Comparison of ENCODE assay signal across 8 cellular contexts in the genomic region with DNA sequence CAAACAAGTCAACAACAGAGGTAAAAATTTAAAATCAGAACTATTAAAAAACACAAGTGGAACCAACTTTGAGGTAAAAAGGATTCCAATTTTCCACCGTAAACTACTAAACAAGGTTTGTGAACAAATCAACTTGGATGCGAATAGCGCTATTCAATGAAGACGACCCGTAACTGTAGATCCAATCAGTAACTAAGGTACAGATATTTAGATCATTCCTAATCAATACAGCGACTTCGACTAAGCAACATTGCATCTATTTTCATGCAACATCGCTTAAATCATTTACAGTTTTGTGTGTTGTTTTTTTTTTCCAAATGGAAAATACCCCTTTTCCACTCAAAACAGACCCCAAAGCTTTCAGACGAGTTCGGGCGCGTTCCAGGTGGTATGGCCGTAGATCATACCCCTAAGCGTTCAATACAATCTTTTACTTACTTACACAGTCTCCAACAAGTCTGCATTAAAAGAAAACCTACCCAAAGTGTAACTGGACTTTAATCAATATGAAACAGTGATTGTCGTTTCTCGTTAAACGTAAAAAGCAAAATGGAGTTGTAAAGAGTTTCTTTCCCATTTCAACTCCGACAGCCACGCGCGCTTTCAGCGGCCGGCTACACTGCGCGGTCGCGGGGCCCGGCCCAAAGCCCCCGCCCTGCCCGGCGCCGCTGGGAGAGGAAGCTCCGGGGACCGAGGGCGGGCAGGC. TPM values are rescaled to one million over a fixed set of nuclear protein-coding genes. Genes with fewer than 3 reads are reported as not detected.
DNase-seq lines count a peak whose midpoint lies in the region; ATAC-seq and TF ChIP-seq lines count a peak whose summit lies in the region.

No MANE protein-coding gene starts in this region.

- H3K27me3 ChIP-seq in CD8-positive, alpha-beta T cell (ENCODE audit: insufficient read depth, low read length), result no peaks in the 10 kb centered on the region
- no peaks in the 10 kb centered on the region for H3K27me3 ChIP-seq in endocrine pancreas (ENCODE audit: control insufficient read depth, insufficient read depth, low read length)
- H3K27me3 ChIP-seq in neural cell (ENCODE audit: insufficient read depth, low read depth, low read length), result no peaks in the 10 kb centered on the region

- peaks cover 22% of the 10 kb centered on the region for H3K36me3 Mint-ChIP-seq in CD8-positive, alpha-beta T cell

- peak overlapping the region; percentile 94 for H3K4me3 Mint-ChIP-seq in CD8-positive, alpha-beta T cell

- H3K9me2 ChIP-seq in neural cell (ENCODE audit: insufficient read depth, low read length), result no peaks in the 10 kb centered on the region

- no peak for TF ChIP-seq CTCF in CD8-positive, alpha-beta T cell (IDR thresholded peaks at IDR 0.05)
- TF ChIP-seq CTCF in neural cell (IDR thresholded peaks at IDR 0.05; ENCODE audit: poor library complexity, severe bottlenecking), result no peak

- H4K20me1 ChIP-seq in neural cell (ENCODE audit: insufficient read depth), result peaks cover 7% of the 10 kb centered on the region

- H2AFZ ChIP-seq in neural cell (ENCODE audit: low read depth, low read length), result no peak overlapping the region

- no peak for DNase-seq in CD8-positive, alpha-beta T cell
- DNase-seq in NAMALWA (ENCODE audit: low spot score), result peak; percentile 43
- no peak for DNase-seq in NCI-H345 treated with DMSO at 0.1 percent for 48 hours (lab: John Stamatoyannopoulos, UW; ENCODE audit: unreplicated experiment)
- no peak for DNase-seq in activated effector memory CD4-positive, alpha-beta T cell treated with anti-CD3 and anti-CD28 coated beads, Interleukin-2, amount 50 U/mL, for 16 hours
- no peak for DNase-seq in activated CD4-positive, alpha-beta T cell treated with anti-CD3 and anti-CD28 coated beads, Interleukin-2, amount 50 U/mL, for 1 hour
- no peak for DNase-seq in iPS-NIHi7 (ENCODE audit: extremely low spot score)

- no peaks in the 10 kb centered on the region for H3K36me3 ChIP-seq in CD8-positive, alpha-beta T cell (ENCODE audit: insufficient read depth, low read length)
- H3K36me3 ChIP-seq in endocrine pancreas (ENCODE audit: control insufficient read depth, insufficient read depth, low read length) (no peaks in the 10 kb centered on the region), neural cell (ENCODE audit: insufficient read depth, low read length) (no peaks in the 10 kb centered on the region)

- POLR2A ChIA-PET in CD8-positive, alpha-beta T cell (lab: Charles Lee), result interaction anchor here (0.6 to 3.2 kb wide), 7 partner anchors 10 to 75 kb away, joined by 3 to 43 read pairs (median 6); a partner anchor contains a TSS

- TF ChIP-seq RAD21 in neural cell (conservative IDR thresholded peaks at IDR 0.05), result no peak

- intact Hi-C loops in CD8-positive, alpha-beta T cell (cut with DNase I, micrococcal nuclease), result loop anchor here (1.0 to 10.0 kb wide), 7 partner anchors 53 to 884 kb away; a partner anchor contains a TSS

- peak overlapping the region; percentile 75 for H3K4me2 ChIP-seq in neural cell (ENCODE audit: low read length)

- no peaks in the 10 kb centered on the region for H3F3A ChIP-seq in neural cell (ENCODE audit: insufficient read depth, low read length, poor library complexity, severe bottlenecking)

- peaks cover 54% of the 10 kb centered on the region for H3K79me2 ChIP-seq in neural cell (replicated peaks; ENCODE audit: insufficient read depth, low read length)

- peaks cover 70% of the 10 kb centered on the region for H3K4me1 ChIP-seq in CD8-positive, alpha-beta T cell (ENCODE audit: insufficient read depth, low read length)
- peaks cover 12% of the 10 kb centered on the region for H3K4me1 ChIP-seq in endocrine pancreas (ENCODE audit: control insufficient read depth, insufficient read depth, low read length)

- no peaks in the 10 kb centered on the region for H3K9me3 ChIP-seq in CD8-positive, alpha-beta T cell (ENCODE audit: low read length)
- no peaks in the 10 kb centered on the region for H3K9me3 ChIP-seq in endocrine pancreas (ENCODE audit: control insufficient read depth, low read length)
- no peaks in the 10 kb centered on the region for H3K9me3 ChIP-seq in neural cell (ENCODE audit: low read length)

- ATAC-seq in CD8-positive, alpha-beta T cell, result no peak

- H3K4me1 Mint-ChIP-seq in CD8-positive, alpha-beta T cell (ENCODE audit: low read depth), result peaks cover 67% of the 10 kb centered on the region

- CTCF ChIA-PET in CD8-positive, alpha-beta T cell (lab: Charles Lee), result no interaction called here

- peak overlapping the region; percentile 89 for H3K27ac ChIP-seq in CD8-positive, alpha-beta T cell (ENCODE audit: low read depth, low read length)
- H3K27ac ChIP-seq in neural cell (ENCODE audit: low read length), result peak overlapping the region; percentile 80

- H3K4me3 ChIP-seq in CD8-positive, alpha-beta T cell (ENCODE audit: low read depth, low read length), result peak overlapping the region; percentile 66
- H3K4me3 ChIP-seq in endocrine pancreas (ENCODE audit: control insufficient read depth, insufficient read depth, low read length), result peak overlapping the region; percentile 98
- H3K4me3 ChIP-seq in neural cell (ENCODE audit: low read length), result peak overlapping the region; percentile 73

- TF ChIP-seq EP300 in neural cell (conservative IDR thresholded peaks at IDR 0.05; ENCODE audit: poor library complexity, severe bottlenecking), result no peak

- no peaks in the 10 kb centered on the region for H3K27me3 Mint-ChIP-seq in CD8-positive, alpha-beta T cell (ENCODE audit: low read depth)

- H3K9me3 Mint-ChIP-seq in CD8-positive, alpha-beta T cell, result no peaks in the 10 kb centered on the region

- H3K9ac ChIP-seq in endocrine pancreas (ENCODE audit: control insufficient read depth, insufficient read depth, low read length), result peak overlapping the region; percentile 76
- peak overlapping the region; percentile 85 for H3K9ac ChIP-seq in neural cell (ENCODE audit: low read length)

- H3K27ac Mint-ChIP-seq in CD8-positive, alpha-beta T cell, result peak overlapping the region; percentile 81

TF ChIP-seq in neural cell, 6 proteins besides CTCF, POLR2A, EP300 and RAD21:
- TF ChIP-seq MXI1 (conservative IDR thresholded peaks at IDR 0.05; ENCODE audit: poor library complexity, severe bottlenecking) (peak; percentile 65), POLR2AphosphoS5 (IDR thresholded peaks at IDR 0.05) (no peak)
- TF ChIP-seq, protein P1, sequence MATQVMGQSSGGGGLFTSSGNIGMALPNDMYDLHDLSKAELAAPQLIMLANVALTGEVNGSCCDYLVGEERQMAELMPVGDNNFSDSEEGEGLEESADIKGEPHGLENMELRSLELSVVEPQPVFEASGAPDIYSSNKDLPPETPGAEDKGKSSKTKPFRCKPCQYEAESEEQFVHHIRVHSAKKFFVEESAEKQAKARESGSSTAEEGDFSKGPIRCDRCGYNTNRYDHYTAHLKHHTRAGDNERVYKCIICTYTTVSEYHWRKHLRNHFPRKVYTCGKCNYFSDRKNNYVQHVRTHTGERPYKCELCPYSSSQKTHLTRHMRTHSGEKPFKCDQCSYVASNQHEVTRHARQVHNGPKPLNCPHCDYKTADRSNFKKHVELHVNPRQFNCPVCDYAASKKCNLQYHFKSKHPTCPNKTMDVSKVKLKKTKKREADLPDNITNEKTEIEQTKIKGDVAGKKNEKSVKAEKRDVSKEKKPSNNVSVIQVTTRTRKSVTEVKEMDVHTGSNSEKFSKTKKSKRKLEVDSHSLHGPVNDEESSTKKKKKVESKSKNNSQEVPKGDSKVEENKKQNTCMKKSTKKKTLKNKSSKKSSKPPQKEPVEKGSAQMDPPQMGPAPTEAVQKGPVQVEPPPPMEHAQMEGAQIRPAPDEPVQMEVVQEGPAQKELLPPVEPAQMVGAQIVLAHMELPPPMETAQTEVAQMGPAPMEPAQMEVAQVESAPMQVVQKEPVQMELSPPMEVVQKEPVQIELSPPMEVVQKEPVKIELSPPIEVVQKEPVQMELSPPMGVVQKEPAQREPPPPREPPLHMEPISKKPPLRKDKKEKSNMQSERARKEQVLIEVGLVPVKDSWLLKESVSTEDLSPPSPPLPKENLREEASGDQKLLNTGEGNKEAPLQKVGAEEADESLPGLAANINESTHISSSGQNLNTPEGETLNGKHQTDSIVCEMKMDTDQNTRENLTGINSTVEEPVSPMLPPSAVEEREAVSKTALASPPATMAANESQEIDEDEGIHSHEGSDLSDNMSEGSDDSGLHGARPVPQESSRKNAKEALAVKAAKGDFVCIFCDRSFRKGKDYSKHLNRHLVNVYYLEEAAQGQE (IDR thresholded peaks at IDR 0.05; ENCODE audit: borderline replicate concordance), result no peak

RNA-seq across cellular contexts. Expression of a gene that starts 0.8 kb away (rescaled TPM):
- 100 to 1,000 TPM; 271 to 294 TPM for total RNA-seq in CD8-positive, alpha-beta T cell
- 142 and 159 TPM in 2 replicates for polyA plus RNA-seq in neural cell
- polyA minus RNA-seq in neural cell, result 140 and 153 TPM in 2 replicates

RNA-seq across cellular contexts. Expression of a gene that starts 1.2 kb away (rescaled TPM):
- 10 to 100 TPM; 19.8 to 21.1 TPM for total RNA-seq in CD8-positive, alpha-beta T cell
- 17.1 and 23.5 TPM in 2 replicates for polyA plus RNA-seq in neural cell
- polyA minus RNA-seq in neural cell, result 10.7 and 12.2 TPM in 2 replicates

RNA-seq across cellular contexts. Expression of a gene that starts 11.3 kb away (rescaled TPM):
- 1 to 10 TPM; 8.4 to 9.4 TPM for total RNA-seq in CD8-positive, alpha-beta T cell
- 5.0 and 6.1 TPM in 2 replicates for polyA plus RNA-seq in neural cell
- polyA minus RNA-seq in neural cell, result 0.73 and 0.93 TPM in 2 replicates

RNA-seq across cellular contexts. Expression of a gene that starts 18.1 kb away (rescaled TPM):
- total RNA-seq in CD8-positive, alpha-beta T cell, result 10 to 100 TPM; 13.9 to 18.6 TPM
- polyA plus RNA-seq in neural cell, result 20.5 and 23.7 TPM in 2 replicates
- 13.1 and 17.7 TPM in 2 replicates for polyA minus RNA-seq in neural cell

RNA-seq across cellular contexts. Expression of a gene that starts 52.8 kb away (rescaled TPM):
- 10 to 100 TPM; 24.4 to 27.8 TPM for total RNA-seq in CD8-positive, alpha-beta T cell
- polyA plus RNA-seq in neural cell, result 106 and 130 TPM in 2 replicates
- 39.1 and 41.4 TPM in 2 replicates for polyA minus RNA-seq in neural cell
